13 cellular contexts compared by ENCODE assay signal in genomic region chr1:10779201-10779600, GRCh38. TPM values are rescaled to one million over a fixed set of nuclear protein-coding genes. Genes with fewer than 3 reads are reported as not detected.
A peak's percentile ranks its signal among the peaks of the same experiment; 100 is the strongest.
DNase-seq lines count a peak whose midpoint lies in the region; ATAC-seq and TF ChIP-seq lines count a peak whose summit lies in the region.
"Had no signal": no experiment of that assay in that cellular context is flagged by ENCODE, and none has a peak within 500 bp of the region (broad histone marks: within the 10 kb centered on the region; RNA-seq: fewer than 3 reads in every experiment).

No MANE protein-coding gene starts in this region.

- ATAC-seq in HG03095 (IDR thresholded peaks at IDR 0.05; ENCODE audit: unreplicated experiment), result no peak
- ATAC-seq: T-helper 17 cell had no signal

- H3K9me3 ChIP-seq in suprapubic skin, result no peaks in the 10 kb centered on the region

- H3K4me3 ChIP-seq in epithelial cell of esophagus (ENCODE audit: low read length) (peak overlapping the region; percentile 4), suprapubic skin (peak overlapping the region; percentile 1)
- H3K4me3 ChIP-seq: cardiac muscle cell had no signal

- TF ChIP-seq POLR2A in suprapubic skin (IDR thresholded peaks at IDR 0.05), result no peak

- H3K27me3 ChIP-seq in suprapubic skin, result peaks cover 4% of the 10 kb centered on the region
- H3K27me3 ChIP-seq: cardiac muscle cell had no signal

- 42% methylated on average over 18 of the region's 18 CpGs for WGBS in suprapubic skin

- peak; percentile 17 for DNase-seq in NCI-H146 (lab: John Stamatoyannopoulos, UW)
- no peak for DNase-seq in NCI-H146 treated with DMSO at 0.1 percent for 48 hours (lab: John Stamatoyannopoulos, UW; ENCODE audit: unreplicated experiment)
- peak; percentile 27 for DNase-seq in NCI-H460 (ENCODE audit: extremely low read depth, low read depth)
- DNase-seq in epithelial cell of esophagus (ENCODE audit: low read depth), result peak; percentile 98
- no peak for DNase-seq in suprapubic skin (ENCODE audit: low spot score in 2 of 2)
- DNase-seq in activated CD4-positive, alpha-beta T cell treated with anti-CD3 and anti-CD28 coated beads, Interleukin-2, amount 50 U/mL, for 1 hour, result no peak
- no peak for DNase-seq in stimulated activated CD4-positive, alpha-beta T cell treated with anti-CD3 and anti-CD28 coated beads, Interleukin-15, amount 100 ng/mL, for 24 hours
- DNase-seq: MM.1S, naive B cell, T-helper 17 cell, trophoblast cell had no signal

- peak overlapping the region; percentile 87 for H3K27ac ChIP-seq in suprapubic skin
- H3K27ac ChIP-seq: cardiac muscle cell had no signal

- no peaks in the 10 kb centered on the region for H3K36me3 ChIP-seq in suprapubic skin
- H3K36me3 ChIP-seq: cardiac muscle cell had no signal

- no peak for TF ChIP-seq EP300 in suprapubic skin (IDR thresholded peaks at IDR 0.05)

- TF ChIP-seq CTCF in epithelial cell of esophagus (IDR thresholded peaks at IDR 0.05; ENCODE audit: insufficient read depth, low read depth, low read length, missing control alignments) (no peak), suprapubic skin (IDR thresholded peaks at IDR 0.05) (no peak)

- peaks cover 76% of the 10 kb centered on the region for H3K4me1 ChIP-seq in suprapubic skin

RNA-seq across cellular contexts. Expression of gene CASZ1, which starts 17.2 kb away (rescaled TPM):
- 6.4 and 6.9 TPM in 2 replicates for total RNA-seq in NCI-H460 (2014; rRNA removed; shearing (Covaris generic))
- 3.0 and 3.4 TPM in 2 replicates for polyA plus RNA-seq in NCI-H460 (2014; cell fraction: nucleus; rRNA removed)
- 100 to 1,000 TPM; 106 to 229 (median 160) TPM for total RNA-seq in suprapubic skin

Comparison
In these comparisons a context has a peak if more than half of its experiments do, and no peak if none do; other contexts are left out.
1. DNase-seq: peak in NCI-H146 (single experiment), NCI-H460 (single experiment) and epithelial cell of esophagus (single experiment); none in NCI-H146 treated with DMSO at 0.1 percent for 48 hours (single experiment), suprapubic skin (0 of 2), activated CD4-positive, alpha-beta T cell treated with anti-CD3 and anti-CD28 coated beads, Interleukin-2, amount 50 U/mL, for 1 hour (single experiment) and stimulated activated CD4-positive, alpha-beta T cell treated with anti-CD3 and anti-CD28 coated beads, Interleukin-15, amount 100 ng/mL, for 24 hours (single experiment).
2. RNA of gene CASZ1, which starts 17.2 kb away (total RNA-seq): 106 to 229 TPM in suprapubic skin; 6.4 to 6.9 TPM in NCI-H460; every median in the first group is over 10 times any median in the second.